In genomic region chr3:51942603-51943450, GRCh38 we compare ENCODE assay signal across 1 cellular context.
TF ChIP-seq lines count a peak whose summit lies in the region.

No MANE protein-coding gene starts in this region.

TF ChIP-seq in HepG2, 621 proteins besides CTCF, POLR2A, EP300 and RAD21 (continues in another document):
- TF ChIP-seq ZNF674 (CRISPR knock-in tag; IDR thresholded peaks at IDR 0.05; ENCODE audit: low read depth) (0 out of 2 replicates have a peak, but pooled peaks have one; percentile 25), BCL6 (CRISPR knock-in tag; IDR thresholded peaks at IDR 0.05) (peak; percentile 18; the same call in 1 of the 2 replicates), ZNF770 (CRISPR knock-in tag; IDR thresholded peaks at IDR 0.05) (peak; percentile 33; the same call in 1 of the 2 replicates), NR0B2 (CRISPR knock-in tag; IDR thresholded peaks at IDR 0.05) (no peak), ZFX (CRISPR knock-in tag; IDR thresholded peaks at IDR 0.05; ENCODE audit: low read depth) (peak; percentile 56), NR2F6 (IDR thresholded peaks at IDR 0.05) (0 out of 2 replicates have a peak, but pooled peaks have one; percentile 10), NR2F6 (CRISPR knock-in tag; IDR thresholded peaks at IDR 0.05) (peak; percentile 27; the same call in 1 of the 2 replicates), TCF12 (IDR thresholded peaks at IDR 0.05) (no peak), TCF12 (CRISPR knock-in tag; IDR thresholded peaks at IDR 0.05) (peak; percentile 80; the same call in 1 of the 2 replicates), CHCHD3 (CRISPR knock-in tag; IDR thresholded peaks at IDR 0.05) (0 out of 2 replicates have a peak, but pooled peaks have one; percentile 34), KLF13 (CRISPR knock-in tag; IDR thresholded peaks at IDR 0.05) (0 out of 2 replicates have a peak, but pooled peaks have one; percentile 71), ARID2 (CRISPR knock-in tag; IDR thresholded peaks at IDR 0.05; ENCODE audit: borderline replicate concordance) (peak; percentile 60; the same call in 1 of the 2 replicates), ZNF598 (CRISPR knock-in tag; IDR thresholded peaks at IDR 0.05; ENCODE audit: borderline replicate concordance) (peak; percentile 12; the same call in 1 of the 2 replicates), AGO1 (IDR thresholded peaks at IDR 0.05; ENCODE audit: low read depth, low read length, poor library complexity, severe bottlenecking) (no peak), FOXK2 (IDR thresholded peaks at IDR 0.05) (0 out of 2 replicates have a peak, but pooled peaks have one; percentile 23), SNAPC2 (CRISPR knock-in tag; IDR thresholded peaks at IDR 0.05) (0 out of 2 replicates have a peak, but pooled peaks have one; percentile 18), ZNF543 (CRISPR knock-in tag; IDR thresholded peaks at IDR 0.05) (peak; percentile 14; the same call in 1 of the 2 replicates), ZBTB34 (CRISPR knock-in tag; IDR thresholded peaks at IDR 0.05) (peak; percentile 24; the same call in 1 of the 2 replicates), KLF15 (CRISPR knock-in tag; IDR thresholded peaks at IDR 0.05; ENCODE audit: borderline replicate concordance) (no peak), YY1 (IDR thresholded peaks at IDR 0.05; ENCODE audit: insufficient read depth, insufficient replicate concordance, low read depth, low read length) (no peak), POLR2G (IDR thresholded peaks at IDR 0.05; ENCODE audit: low read depth, low read length) (peak; percentile 55), ZNF205 (CRISPR knock-in tag; IDR thresholded peaks at IDR 0.05) (no peak; the same call in 1 of the 2 replicates), FOXO1 (CRISPR knock-in tag; IDR thresholded peaks at IDR 0.05) (0 out of 2 replicates have a peak, but pooled peaks have one; percentile 41), ZBTB3 (CRISPR knock-in tag; IDR thresholded peaks at IDR 0.05; ENCODE audit: borderline replicate concordance, low read depth) (0 out of 2 replicates have a peak, but pooled peaks have one; percentile 17), UBTF (CRISPR knock-in tag; IDR thresholded peaks at IDR 0.05) (0 out of 2 replicates have a peak, but pooled peaks have one; percentile 6), ZHX1 (CRISPR knock-in tag; IDR thresholded peaks at IDR 0.05; ENCODE audit: low read depth) (0 out of 2 replicates have a peak, but pooled peaks have one; percentile 11), SMAD9 (CRISPR knock-in tag; IDR thresholded peaks at IDR 0.05) (0 out of 2 replicates have a peak, but pooled peaks have one; percentile 32), HNRNPL (IDR thresholded peaks at IDR 0.05; ENCODE audit: low read depth, low read length) (0 out of 2 replicates have a peak, but pooled peaks have one; percentile 64)
- TF ChIP-seq, protein P1, sequence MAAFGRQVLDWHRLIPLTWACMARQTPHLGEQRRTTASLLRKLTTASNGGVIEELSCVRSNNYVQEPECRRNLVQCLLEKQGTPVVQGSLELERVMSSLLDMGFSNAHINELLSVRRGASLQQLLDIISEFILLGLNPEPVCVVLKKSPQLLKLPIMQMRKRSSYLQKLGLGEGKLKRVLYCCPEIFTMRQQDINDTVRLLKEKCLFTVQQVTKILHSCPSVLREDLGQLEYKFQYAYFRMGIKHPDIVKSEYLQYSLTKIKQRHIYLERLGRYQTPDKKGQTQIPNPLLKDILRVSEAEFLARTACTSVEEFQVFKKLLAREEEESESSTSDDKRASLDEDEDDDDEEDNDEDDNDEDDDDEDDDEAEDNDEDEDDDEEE (CRISPR knock-in tag; IDR thresholded peaks at IDR 0.05): peak; percentile 27; the same call in 1 of the 2 replicates
- TF ChIP-seq, protein P2, sequence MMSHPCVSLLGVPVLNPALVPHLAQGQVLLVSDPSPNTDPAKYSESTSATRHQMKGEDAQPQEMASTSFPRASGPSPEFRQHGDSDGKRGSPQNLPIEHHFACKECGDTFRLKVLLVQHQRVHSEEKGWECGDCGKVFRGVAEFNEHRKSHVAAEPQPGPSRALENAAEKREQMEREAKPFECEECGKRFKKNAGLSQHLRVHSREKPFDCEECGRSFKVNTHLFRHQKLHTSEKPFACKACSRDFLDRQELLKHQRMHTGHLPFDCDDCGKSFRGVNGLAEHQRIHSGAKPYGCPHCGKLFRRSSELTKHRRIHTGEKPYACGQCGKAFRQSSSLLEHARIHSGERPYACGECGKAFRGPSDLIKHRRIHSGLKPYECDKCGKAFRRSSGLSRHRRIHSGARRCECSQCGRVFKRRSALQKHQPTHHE (CRISPR knock-in tag; IDR thresholded peaks at IDR 0.05; ENCODE audit: borderline replicate concordance): 0 out of 2 replicates have a peak, but pooled peaks have one; percentile 2
- TF ChIP-seq, protein P3, sequence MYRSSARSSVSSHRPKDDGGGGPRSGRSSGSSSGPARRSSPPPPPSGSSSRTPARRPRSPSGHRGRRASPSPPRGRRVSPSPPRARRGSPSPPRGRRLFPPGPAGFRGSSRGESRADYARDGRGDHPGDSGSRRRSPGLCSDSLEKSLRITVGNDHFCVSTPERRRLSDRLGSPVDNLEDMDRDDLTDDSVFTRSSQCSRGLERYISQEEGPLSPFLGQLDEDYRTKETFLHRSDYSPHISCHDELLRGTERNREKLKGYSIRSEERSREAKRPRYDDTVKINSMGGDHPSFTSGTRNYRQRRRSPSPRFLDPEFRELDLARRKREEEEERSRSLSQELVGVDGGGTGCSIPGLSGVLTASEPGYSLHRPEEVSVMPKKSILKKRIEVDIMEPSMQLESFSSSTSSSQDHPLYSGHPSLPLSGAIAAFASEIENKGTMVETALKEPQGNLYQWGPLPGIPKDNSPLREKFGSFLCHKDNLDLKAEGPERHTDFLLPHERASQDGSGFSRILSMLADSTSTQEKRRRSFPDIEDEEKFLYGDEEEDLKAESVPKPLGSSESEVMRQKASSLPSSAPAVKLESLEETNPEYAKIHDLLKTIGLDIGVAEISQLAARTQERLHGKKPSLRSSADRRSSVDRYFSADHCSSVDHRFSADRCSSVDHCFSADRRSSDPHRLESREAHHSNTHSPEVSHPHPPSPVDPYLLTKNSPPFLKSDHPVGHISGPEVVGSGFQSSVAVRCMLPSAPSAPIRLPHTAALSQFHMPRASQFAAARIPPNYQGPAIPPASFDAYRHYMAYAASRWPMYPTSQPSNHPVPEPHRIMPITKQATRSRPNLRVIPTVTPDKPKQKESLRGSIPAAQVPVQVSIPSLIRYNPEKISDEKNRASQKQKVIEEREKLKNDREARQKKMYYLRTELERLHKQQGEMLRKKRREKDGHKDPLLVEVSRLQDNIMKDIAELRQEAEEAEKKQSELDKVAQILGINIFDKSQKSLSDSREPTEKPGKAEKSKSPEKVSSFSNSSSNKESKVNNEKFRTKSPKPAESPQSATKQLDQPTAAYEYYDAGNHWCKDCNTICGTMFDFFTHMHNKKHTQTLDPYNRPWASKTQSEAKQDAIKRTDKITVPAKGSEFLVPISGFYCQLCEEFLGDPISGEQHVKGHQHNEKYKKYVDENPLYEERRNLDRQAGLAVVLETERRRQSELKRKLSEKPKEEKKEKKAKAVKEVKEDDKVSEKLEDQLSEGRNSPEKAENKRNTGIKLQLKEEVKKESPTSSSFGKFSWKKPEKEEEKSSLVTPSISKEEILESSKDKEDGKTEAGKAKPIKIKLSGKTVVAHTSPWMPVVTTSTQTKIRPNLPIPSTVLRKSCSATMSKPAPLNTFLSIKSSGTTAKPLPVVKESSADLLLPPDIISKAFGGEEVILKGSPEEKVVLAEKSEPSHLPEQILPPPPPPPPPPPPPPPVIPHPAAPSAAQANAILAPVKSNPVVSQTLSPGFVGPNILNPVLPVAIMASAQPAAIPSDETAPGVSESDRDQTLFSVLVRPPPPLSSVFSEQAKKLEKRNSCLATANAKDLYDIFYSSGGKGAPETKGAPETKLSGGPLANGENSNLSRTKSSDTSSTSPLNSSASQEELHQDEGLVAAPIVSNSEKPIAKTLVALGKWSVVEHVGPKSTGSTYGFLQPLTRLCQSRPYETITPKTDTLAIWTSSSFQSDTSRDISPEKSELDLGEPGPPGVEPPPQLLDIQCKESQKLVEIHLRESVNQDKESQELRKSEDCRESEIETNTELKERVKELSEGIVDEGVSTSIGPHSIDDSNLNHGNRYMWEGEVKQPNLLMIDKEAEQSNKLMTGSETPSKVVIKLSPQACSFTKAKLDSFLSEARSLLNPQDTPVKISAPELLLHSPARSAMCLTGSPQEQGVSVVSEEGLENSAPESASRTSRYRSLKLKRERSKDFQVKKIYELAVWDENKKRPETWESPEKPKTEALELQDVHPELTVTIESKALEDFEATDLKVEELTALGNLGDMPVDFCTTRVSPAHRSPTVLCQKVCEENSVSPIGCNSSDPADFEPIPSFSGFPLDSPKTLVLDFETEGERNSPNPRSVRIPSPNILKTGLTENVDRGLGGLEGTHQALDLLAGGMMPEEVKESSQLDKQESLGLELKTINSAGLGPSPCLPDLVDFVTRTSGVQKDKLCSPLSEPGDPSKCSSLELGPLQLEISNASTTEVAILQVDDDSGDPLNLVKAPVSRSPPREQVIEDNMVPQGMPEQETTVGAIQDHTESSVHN (CRISPR knock-in tag; IDR thresholded peaks at IDR 0.05): no peak
- TF ChIP-seq, protein P4, sequence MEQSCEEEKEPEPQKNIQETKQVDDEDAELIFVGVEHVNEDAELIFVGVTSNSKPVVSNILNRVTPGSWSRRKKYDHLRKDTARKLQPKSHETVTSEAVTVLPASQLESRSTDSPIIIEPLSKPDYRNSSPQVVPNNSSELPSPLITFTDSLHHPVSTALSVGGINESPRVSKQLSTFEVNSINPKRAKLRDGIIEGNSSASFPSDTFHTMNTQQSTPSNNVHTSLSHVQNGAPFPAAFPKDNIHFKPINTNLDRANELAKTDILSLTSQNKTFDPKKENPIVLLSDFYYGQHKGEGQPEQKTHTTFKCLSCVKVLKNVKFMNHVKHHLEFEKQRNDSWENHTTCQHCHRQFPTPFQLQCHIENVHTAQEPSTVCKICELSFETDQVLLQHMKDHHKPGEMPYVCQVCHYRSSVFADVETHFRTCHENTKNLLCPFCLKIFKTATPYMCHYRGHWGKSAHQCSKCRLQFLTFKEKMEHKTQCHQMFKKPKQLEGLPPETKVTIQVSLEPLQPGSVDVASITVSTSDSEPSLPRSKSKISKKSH (CRISPR knock-in tag; IDR thresholded peaks at IDR 0.05; ENCODE audit: borderline replicate concordance): 0 out of 2 replicates have a peak, but pooled peaks have one; percentile 18
